In the genomic region with DNA sequence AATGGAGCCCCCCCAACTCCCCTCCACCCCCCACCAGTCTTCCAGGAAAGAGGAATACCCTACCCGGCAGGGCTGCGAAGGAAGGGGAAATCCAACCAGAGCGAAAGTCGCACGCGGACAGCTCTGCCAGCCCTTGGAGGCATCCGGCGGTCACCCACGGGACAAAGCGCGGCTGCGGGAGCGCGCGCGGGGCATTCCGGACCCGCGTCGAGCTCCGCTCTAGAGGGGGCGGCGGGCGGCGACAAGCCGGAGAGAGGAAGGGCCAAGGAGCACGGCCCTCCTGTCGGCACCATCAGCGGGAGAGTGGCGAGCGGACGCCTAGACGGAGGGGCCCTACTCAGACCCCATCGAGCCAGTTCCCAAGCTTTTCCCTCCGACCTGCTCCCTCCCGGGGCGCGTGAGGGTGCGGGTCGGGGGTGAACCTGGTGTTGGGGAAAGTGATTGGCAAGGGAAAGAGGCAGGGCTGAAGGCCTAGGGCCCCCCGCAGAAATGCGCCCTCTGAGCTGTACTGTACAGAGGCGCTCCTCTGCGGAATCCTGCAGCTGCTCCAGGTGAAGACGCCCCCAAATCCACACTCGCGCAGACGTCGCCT, we compare ENCODE assay signal across 8 cellular contexts. TPM values are rescaled to one million over a fixed set of nuclear protein-coding genes. Genes with fewer than 3 reads are reported as not detected.
A peak's percentile ranks its signal among the peaks of the same experiment; 100 is the strongest.
DNase-seq lines count a peak whose midpoint lies in the region; ATAC-seq and TF ChIP-seq lines count a peak whose summit lies in the region.

No MANE protein-coding gene starts in this region.

- POLR2A ChIA-PET in WTC11 (lab: Charles Lee), result interaction anchor here (0.6 to 1.0 kb wide), 3 partner anchors 56 to 128 kb away, joined by 3 read pairs; no protein-coding TSS in a partner anchor

- no peaks in the 10 kb centered on the region for H3K4me1 ChIP-seq in prostate gland (replicated peaks)

- H3K4me1 Mint-ChIP-seq in WTC11, result peaks cover 19% of the 10 kb centered on the region

- intact Hi-C loops in prostate gland (cut with DNase I), result no loop called here

- ATAC-seq in GM18505 (IDR thresholded peaks at IDR 0.05; ENCODE audit: unreplicated experiment) (peak; percentile 7), HG02642 (IDR thresholded peaks at IDR 0.05; ENCODE audit: poor library complexity, unreplicated experiment) (peak; percentile 14), WTC11 (peak; percentile 13)

- H3K36me3 ChIP-seq in prostate gland, result no peaks in the 10 kb centered on the region

- H3K27me3 Mint-ChIP-seq in WTC11 (ENCODE audit: low read depth), result peaks cover 76% of the 10 kb centered on the region

- TF ChIP-seq CTCF in WTC11 (IDR thresholded peaks at IDR 0.05) (no peak), foreskin fibroblast (IDR thresholded peaks at IDR 0.05; ENCODE audit: low read depth, low read length) (no peak), prostate gland (IDR thresholded peaks at IDR 0.05) (no peak)

- H3K27me3 ChIP-seq in prostate gland (replicated peaks; ENCODE audit: insufficient read depth), result no peaks in the 10 kb centered on the region

- TF ChIP-seq POLR2A in GM18505 (IDR thresholded peaks at IDR 0.05; ENCODE audit: borderline replicate concordance, extremely low read depth, insufficient read depth, insufficient read length), result no peak
- TF ChIP-seq POLR2A in prostate gland (IDR thresholded peaks at IDR 0.05), result no peak

- no peaks in the 10 kb centered on the region for H3K9me3 ChIP-seq in prostate gland

- no peaks in the 10 kb centered on the region for H3K9me3 Mint-ChIP-seq in WTC11

- no peak overlapping the region for H3K27ac Mint-ChIP-seq in WTC11

- peak overlapping the region; percentile 68 for H3K4me3 Mint-ChIP-seq in WTC11

- CTCF ChIA-PET in WTC11 (lab: Charles Lee), result interaction anchor here (0.5 to 3.0 kb wide), 29 partner anchors 8 to 1048 kb away, joined by 3 to 34 read pairs (median 5); a partner anchor contains a TSS

- peak overlapping the region; percentile 38 to 57 for H3K27ac ChIP-seq in prostate gland

- DNase-seq in WTC11 (ENCODE audit: low spot score), result peak; percentile 28
- peak in 1 of 2 donors; percentile 33 for DNase-seq in foreskin fibroblast
- no peak for DNase-seq in prostate gland (ENCODE audit: low spot score)
- DNase-seq in HCEC 1CT, result no peak
- DNase-seq in hepatic stellate cell (ENCODE audit: low spot score), result no peak
- DNase-seq in NCI-H2227 (lab: John Stamatoyannopoulos, UW; ENCODE audit: unreplicated experiment), result no peak

- WGBS in prostate gland, result 4% methylated on average over 45 of the region's 49 CpGs

- H3K36me3 Mint-ChIP-seq in WTC11, result no peaks in the 10 kb centered on the region

- H3K4me3 ChIP-seq in foreskin fibroblast (ENCODE audit: low read depth in 1 of 2, low read length in 2 of 2), result peak overlapping the region; percentile 50 to 60
- peak overlapping the region; percentile 53 to 58 for H3K4me3 ChIP-seq in prostate gland

TF ChIP-seq in WTC11, 78 proteins besides CTCF, POLR2A, EP300 and RAD21:
- TF ChIP-seq, protein P1, sequence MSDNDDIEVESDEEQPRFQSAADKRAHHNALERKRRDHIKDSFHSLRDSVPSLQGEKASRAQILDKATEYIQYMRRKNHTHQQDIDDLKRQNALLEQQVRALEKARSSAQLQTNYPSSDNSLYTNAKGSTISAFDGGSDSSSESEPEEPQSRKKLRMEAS (CRISPR knock-in tag; IDR thresholded peaks at IDR 0.05), result 0 out of 2 replicates have a peak, but pooled peaks have one; percentile 48
- TF ChIP-seq, protein P2, sequence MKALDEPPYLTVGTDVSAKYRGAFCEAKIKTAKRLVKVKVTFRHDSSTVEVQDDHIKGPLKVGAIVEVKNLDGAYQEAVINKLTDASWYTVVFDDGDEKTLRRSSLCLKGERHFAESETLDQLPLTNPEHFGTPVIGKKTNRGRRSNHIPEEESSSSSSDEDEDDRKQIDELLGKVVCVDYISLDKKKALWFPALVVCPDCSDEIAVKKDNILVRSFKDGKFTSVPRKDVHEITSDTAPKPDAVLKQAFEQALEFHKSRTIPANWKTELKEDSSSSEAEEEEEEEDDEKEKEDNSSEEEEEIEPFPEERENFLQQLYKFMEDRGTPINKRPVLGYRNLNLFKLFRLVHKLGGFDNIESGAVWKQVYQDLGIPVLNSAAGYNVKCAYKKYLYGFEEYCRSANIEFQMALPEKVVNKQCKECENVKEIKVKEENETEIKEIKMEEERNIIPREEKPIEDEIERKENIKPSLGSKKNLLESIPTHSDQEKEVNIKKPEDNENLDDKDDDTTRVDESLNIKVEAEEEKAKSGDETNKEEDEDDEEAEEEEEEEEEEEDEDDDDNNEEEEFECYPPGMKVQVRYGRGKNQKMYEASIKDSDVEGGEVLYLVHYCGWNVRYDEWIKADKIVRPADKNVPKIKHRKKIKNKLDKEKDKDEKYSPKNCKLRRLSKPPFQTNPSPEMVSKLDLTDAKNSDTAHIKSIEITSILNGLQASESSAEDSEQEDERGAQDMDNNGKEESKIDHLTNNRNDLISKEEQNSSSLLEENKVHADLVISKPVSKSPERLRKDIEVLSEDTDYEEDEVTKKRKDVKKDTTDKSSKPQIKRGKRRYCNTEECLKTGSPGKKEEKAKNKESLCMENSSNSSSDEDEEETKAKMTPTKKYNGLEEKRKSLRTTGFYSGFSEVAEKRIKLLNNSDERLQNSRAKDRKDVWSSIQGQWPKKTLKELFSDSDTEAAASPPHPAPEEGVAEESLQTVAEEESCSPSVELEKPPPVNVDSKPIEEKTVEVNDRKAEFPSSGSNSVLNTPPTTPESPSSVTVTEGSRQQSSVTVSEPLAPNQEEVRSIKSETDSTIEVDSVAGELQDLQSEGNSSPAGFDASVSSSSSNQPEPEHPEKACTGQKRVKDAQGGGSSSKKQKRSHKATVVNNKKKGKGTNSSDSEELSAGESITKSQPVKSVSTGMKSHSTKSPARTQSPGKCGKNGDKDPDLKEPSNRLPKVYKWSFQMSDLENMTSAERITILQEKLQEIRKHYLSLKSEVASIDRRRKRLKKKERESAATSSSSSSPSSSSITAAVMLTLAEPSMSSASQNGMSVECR (CRISPR knock-in tag; IDR thresholded peaks at IDR 0.05; ENCODE audit: borderline replicate concordance), result peak; percentile 75; the same call in 1 of the 2 replicates
- TF ChIP-seq ZNF121 (CRISPR knock-in tag; IDR thresholded peaks at IDR 0.05) (peak; percentile 16; the same call in 1 of the 2 replicates), CBFB (CRISPR knock-in tag; IDR thresholded peaks at IDR 0.05; ENCODE audit: low read depth) (no peak)
- TF ChIP-seq, protein P3, sequence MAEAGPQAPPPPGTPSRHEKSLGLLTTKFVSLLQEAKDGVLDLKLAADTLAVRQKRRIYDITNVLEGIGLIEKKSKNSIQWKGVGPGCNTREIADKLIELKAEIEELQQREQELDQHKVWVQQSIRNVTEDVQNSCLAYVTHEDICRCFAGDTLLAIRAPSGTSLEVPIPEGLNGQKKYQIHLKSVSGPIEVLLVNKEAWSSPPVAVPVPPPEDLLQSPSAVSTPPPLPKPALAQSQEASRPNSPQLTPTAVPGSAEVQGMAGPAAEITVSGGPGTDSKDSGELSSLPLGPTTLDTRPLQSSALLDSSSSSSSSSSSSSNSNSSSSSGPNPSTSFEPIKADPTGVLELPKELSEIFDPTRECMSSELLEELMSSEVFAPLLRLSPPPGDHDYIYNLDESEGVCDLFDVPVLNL (CRISPR knock-in tag; IDR thresholded peaks at IDR 0.05; ENCODE audit: borderline replicate concordance, low read depth), result no peak

RNA-seq across cellular contexts. Expression of a gene that starts 0.4 kb away (rescaled TPM):
- total RNA-seq in WTC11 (2021), result 1.7 to 2.1 TPM (median 1.7 TPM) in 3 replicates
- 10 to 100 TPM; 22.2 to 42.5 TPM for total RNA-seq in prostate gland

RNA-seq across cellular contexts. Expression of a gene that starts 36.6 kb away (rescaled TPM):
- 7.8 to 8.1 TPM (median 8.0 TPM) in 3 replicates for total RNA-seq in WTC11 (2021)
- 1 to 10 TPM; 3.6 to 6.1 TPM for total RNA-seq in prostate gland
